In the genomic region with DNA sequence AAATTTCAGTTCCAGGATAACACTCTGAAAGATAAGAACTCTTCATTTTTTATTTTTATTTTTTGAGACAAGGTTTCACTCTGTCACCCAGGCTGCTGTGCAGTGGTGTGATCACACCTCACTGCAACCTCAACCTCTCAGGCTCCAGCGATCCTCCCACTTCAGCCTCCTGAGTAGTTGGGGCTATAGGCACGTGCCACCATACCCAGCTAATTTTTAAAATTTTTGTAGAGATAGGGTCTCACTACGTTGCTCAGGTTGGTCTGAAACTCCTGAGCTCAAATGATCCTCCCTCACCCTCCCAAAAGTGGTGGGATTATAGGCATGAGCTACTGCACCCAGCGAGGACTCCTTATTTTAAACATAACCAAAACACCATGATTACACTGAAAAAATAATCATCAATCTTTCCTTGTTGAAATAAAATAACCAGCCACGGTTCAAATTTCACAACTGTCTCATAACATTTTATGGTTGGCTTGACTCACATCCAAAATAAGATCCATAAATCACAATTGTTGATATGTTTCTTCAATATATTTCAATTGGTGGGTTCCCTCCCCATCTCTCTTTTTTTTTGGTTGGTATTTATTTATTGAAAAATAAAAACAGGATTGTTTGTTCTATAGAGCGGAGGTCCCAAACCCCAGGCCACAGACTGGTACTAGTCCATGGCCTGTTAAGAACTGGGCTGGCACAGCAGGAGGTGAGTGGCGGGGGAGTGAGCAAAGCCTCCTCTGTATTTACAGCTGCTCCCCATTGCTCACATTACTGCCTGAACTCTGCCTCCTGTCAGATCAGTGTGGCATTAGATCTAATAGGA, we compare ENCODE assay signal across 26 cellular contexts.
"Had no signal": no experiment of that assay in that cellular context is flagged by ENCODE, and none has a peak within 500 bp of the region (broad histone marks: within the 10 kb centered on the region; RNA-seq: fewer than 3 reads in every experiment).

No MANE protein-coding gene starts in this region.

- H3K36me3 ChIP-seq: brain microvascular endothelial cell, WERI-Rb-1 had no signal

- DNase-seq: activated B cell treated with CpG ODN at 0.5 μM for 24 hours; activated CD4-positive, alpha-beta memory T cell treated with anti-CD3 and anti-CD28 coated beads for 36 hours; activated CD4-positive, alpha-beta T cell treated with anti-CD3 and anti-CD28 coated beads for 48 hours; activated CD4-positive, alpha-beta T cell treated with anti-CD3 and anti-CD28 coated beads, Interleukin-2, amount 50 U/mL, for 1 hour; activated CD8-positive, alpha-beta memory T cell treated with anti-CD3 and anti-CD28 coated beads, Interleukin-2, amount 10 ng/mL, durations not matched to agents 7 days and 5 days; activated CD8-positive, alpha-beta memory T cell treated with anti-CD3 and anti-CD28 coated beads, Interleukin-2, amount 50 U/mL, for 4 hours; activated CD8-positive, alpha-beta T cell treated with anti-CD3 and anti-CD28 coated beads, Interleukin-2, amount 10 ng/mL, durations not matched to agents 7 days and 5 days; activated gamma-delta T cell; activated naive CD4-positive, alpha-beta T cell; activated naive CD4-positive, alpha-beta T cell treated with anti-CD3 and anti-CD28 coated beads, Interleukin-2, amount 10 ng/mL, durations not matched to agents 7 days and 5 days; activated naive CD8-positive, alpha-beta T cell treated with anti-CD3 and anti-CD28 coated beads, Interleukin-2, amount 10 ng/mL, durations not matched to agents 7 days and 5 days; activated T-cell treated with anti-CD3 and anti-CD28 coated beads, Interleukin-2, amount 50 U/mL, for 1 hour; activated T-cell treated with anti-CD3 and anti-CD28 coated beads, Interleukin-2, amount 50 U/mL, for 48 hours; brain microvascular endothelial cell; dorsolateral prefrontal cortex; effector memory CD4-positive, alpha-beta T cell; endodermal cell; foreskin fibroblast; head of caudate nucleus; T-helper 17 cell; T1000; WERI-Rb-1 had no signal

- H3K27ac ChIP-seq: brain microvascular endothelial cell, coronary artery, dorsolateral prefrontal cortex, WERI-Rb-1 had no signal

- ATAC-seq: activated CD4-positive, CD25-positive, alpha-beta regulatory T cell treated with anti-CD3 and anti-CD28 coated beads, Interleukin-2, amount 50 U/mL, for 24 hours; activated CD8-positive, alpha-beta memory T cell treated with anti-CD3 and anti-CD28 coated beads, Interleukin-2, amount 10 ng/mL, durations not matched to agents 7 days and 5 days; activated CD8-positive, alpha-beta T cell treated with anti-CD3 and anti-CD28 coated beads, Interleukin-2, amount 10 ng/mL, durations not matched to agents 7 days and 5 days; activated naive CD4-positive, alpha-beta T cell treated with anti-CD3 and anti-CD28 coated beads, Interleukin-2, amount 50 U/mL, for 72 hours; esophagus mucosa; T-helper 17 cell had no signal

- H3K27me3 ChIP-seq: brain microvascular endothelial cell had no signal

- H3K4me3 ChIP-seq: coronary artery, dorsolateral prefrontal cortex had no signal
